ENCODE assay signal across 8 cellular contexts in genomic region chr18:11937874-11938478, GRCh38. TPM values are rescaled to one million over a fixed set of nuclear protein-coding genes. Genes with fewer than 3 reads are reported as not detected.
DNase-seq lines count a peak whose midpoint lies in the region; ATAC-seq and TF ChIP-seq lines count a peak whose summit lies in the region.

No MANE protein-coding gene starts in this region.

- no peaks in the 10 kb centered on the region for H3K9me3 Mint-ChIP-seq in CD8-positive, alpha-beta memory T cell

- H3K4me3 ChIP-seq in CD8-positive, alpha-beta memory T cell (ENCODE audit: low read length) = no peak overlapping the region

- peak; percentile 54 to 80 (median 63) for DNase-seq in CD8-positive, alpha-beta memory T cell
- DNase-seq in HEK293T (ENCODE audit: extremely low spot score) (peak; percentile 47), NCI-H460 (ENCODE audit: extremely low read depth, low read depth) (peak; percentile 62), cerebellar cortex (ENCODE audit: low spot score) (peak; percentile 81), left kidney (ENCODE audit: low read depth, low spot score) (peak; percentile 80)
- DNase-seq in activated CD4-positive, alpha-beta T cell treated with anti-CD3 and anti-CD28 coated beads for 24 hours (ENCODE audit: low read depth in 2 of 2) = peak; percentile 65 to 68
- peak; percentile 81 for DNase-seq in stimulated activated CD4-positive, alpha-beta T cell treated with anti-CD3 and anti-CD28 coated beads, Interleukin-4, amount 100 ng/mL, for 24 hours

- peaks cover 0 to 2% of the 10 kb centered on the region in 2 donors for H3K27me3 Mint-ChIP-seq in CD8-positive, alpha-beta memory T cell

- no peak for ATAC-seq in HG02623 (IDR thresholded peaks at IDR 0.05; ENCODE audit: unreplicated experiment)

- peak overlapping the region in 1 of 8 donors; percentile 47 for H3K27ac Mint-ChIP-seq in CD8-positive, alpha-beta memory T cell

- H3K4me1 Mint-ChIP-seq in CD8-positive, alpha-beta memory T cell = peaks cover 0 to 3% (median 0%) of the 10 kb centered on the region in 3 donors

- CTCF ChIA-PET in CD8-positive, alpha-beta memory T cell (lab: Charles Lee) = interaction anchor here (0.8 to 10.0 kb wide), 19 partner anchors 9 to 205 kb away, joined by 3 to 245 read pairs (median 4); partner anchors contain the start of gene IMPA2
- CTCF ChIA-PET in HEK293T (lab: Yijun Ruan, JAX) = interaction anchor here (0.6 to 2.8 kb wide), 8 partner anchors 11 to 205 kb away, joined by 3 to 78 read pairs (median 4); no protein-coding TSS in a partner anchor

- no peaks in the 10 kb centered on the region for H3K36me3 ChIP-seq in CD8-positive, alpha-beta memory T cell (ENCODE audit: insufficient read depth, low read length)

- H3K36me3 Mint-ChIP-seq in CD8-positive, alpha-beta memory T cell = no peaks in the 10 kb centered on the region

- no peak overlapping the region for H3K4me3 Mint-ChIP-seq in CD8-positive, alpha-beta memory T cell

- H3K9me3 ChIP-seq in CD8-positive, alpha-beta memory T cell (ENCODE audit: low read length) = no peaks in the 10 kb centered on the region

- no peak overlapping the region for H3K27ac ChIP-seq in CD8-positive, alpha-beta memory T cell (ENCODE audit: low read depth, low read length)

- POLR2A ChIA-PET in CD8-positive, alpha-beta memory T cell (lab: Charles Lee) = no interaction called here
- POLR2A ChIA-PET in HEK293T (lab: Yijun Ruan, JAX) = interaction anchor here (2.1 kb wide), 1 partner anchor 58 kb away, joined by 6 read pairs; no protein-coding TSS in a partner anchor

- no peaks in the 10 kb centered on the region for H3K4me1 ChIP-seq in CD8-positive, alpha-beta memory T cell (ENCODE audit: insufficient read depth, low read length)

- no peaks in the 10 kb centered on the region for H3K27me3 ChIP-seq in CD8-positive, alpha-beta memory T cell (ENCODE audit: insufficient read depth, low read length, poor library complexity, severe bottlenecking)

TF ChIP-seq in HEK293T, 16 proteins besides CTCF, POLR2A, EP300 and RAD21:
- no peak for TF ChIP-seq CTBP1 (IDR thresholded peaks at IDR 0.05; ENCODE audit: borderline replicate concordance)
- TF ChIP-seq PKNOX1 (IDR thresholded peaks at IDR 0.05) = 0 out of 2 replicates have a peak, but pooled peaks have one; percentile 9
- TF ChIP-seq HDGF (IDR thresholded peaks at IDR 0.05; ENCODE audit: borderline replicate concordance) = no peak
- no peak for TF ChIP-seq NFRKB (IDR thresholded peaks at IDR 0.05)
- no peak for TF ChIP-seq FOXA1 (IDR thresholded peaks at IDR 0.05)
- TF ChIP-seq FOXM1 (IDR thresholded peaks at IDR 0.05; ENCODE audit: borderline replicate concordance) = no peak

RNA-seq across cellular contexts. Expression of gene MPPE1, which starts 29.9 kb away (rescaled TPM):
- total RNA-seq in CD8-positive, alpha-beta memory T cell = 10 to 100 TPM; 32.3 to 37.7 TPM
- 44.0 TPM for polyA plus RNA-seq in CD8-positive, alpha-beta memory T cell
- 17.7 and 18.7 TPM in 2 replicates for total RNA-seq in NCI-H460 (2014; rRNA removed; shearing (Covaris generic))
- 46.1 and 69.6 TPM in 2 replicates for polyA plus RNA-seq in NCI-H460 (2014; cell fraction: nucleus; rRNA removed)

RNA-seq across cellular contexts. Expression of gene IMPA2, which starts 43.3 kb away (rescaled TPM):
- 10 to 100 TPM; 13.3 to 14.0 TPM for total RNA-seq in CD8-positive, alpha-beta memory T cell
- 6.2 TPM for polyA plus RNA-seq in CD8-positive, alpha-beta memory T cell
- total RNA-seq in NCI-H460 (2014; rRNA removed; shearing (Covaris generic)) = 42.6 and 51.1 TPM in 2 replicates
- polyA plus RNA-seq in NCI-H460 (2014; cell fraction: nucleus; rRNA removed) = 90.4 and 124 TPM in 2 replicates
